In the genomic region with DNA sequence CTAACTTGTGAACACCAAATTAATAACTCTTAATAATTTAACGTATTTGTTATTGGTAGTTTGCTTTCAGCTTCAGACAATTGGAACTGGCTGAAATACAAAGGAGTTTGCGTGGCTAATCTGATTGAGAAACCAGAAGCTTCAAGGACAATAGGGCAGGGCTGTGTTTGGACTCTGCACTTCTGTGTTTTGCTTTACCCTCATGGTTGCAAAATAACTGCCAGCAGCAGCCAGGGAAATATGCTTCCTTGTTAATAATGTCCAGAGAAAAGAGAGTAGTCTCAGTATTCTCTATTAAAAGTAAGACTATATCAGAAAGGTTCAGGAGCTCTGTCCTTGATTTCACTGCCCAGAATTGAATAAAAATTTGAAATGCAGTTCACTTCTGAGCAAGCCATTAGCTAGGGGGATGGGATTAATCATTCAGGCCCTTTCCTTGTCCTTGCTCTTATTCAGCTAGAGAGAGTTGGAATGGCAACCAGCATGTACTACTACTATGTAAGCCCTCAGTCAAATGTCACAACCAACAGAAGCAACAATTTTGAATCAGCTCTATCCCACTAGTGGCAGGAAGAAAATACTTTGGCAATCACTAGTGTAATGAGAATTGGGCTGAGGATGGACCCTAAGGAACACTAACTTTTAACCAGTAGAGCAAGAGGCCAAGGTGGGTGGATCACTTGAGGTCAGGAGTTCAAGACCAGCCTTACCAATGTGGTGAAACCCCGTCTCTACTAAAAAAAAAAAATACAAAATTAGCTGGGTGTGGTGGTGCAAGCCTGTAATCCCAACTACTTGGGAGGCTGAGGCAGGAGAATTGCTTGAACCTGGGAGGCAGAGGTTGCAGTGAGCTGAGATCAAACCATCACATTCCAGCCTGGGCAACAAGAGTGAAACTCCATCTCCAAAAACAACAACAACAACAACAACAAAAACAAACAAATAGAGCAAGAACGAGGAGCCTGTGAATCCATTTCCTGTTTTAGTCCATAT, we compare ENCODE assay signal across 1 cellular context.
TF ChIP-seq lines count a peak whose summit lies in the region.

No MANE protein-coding gene starts in this region.

TF ChIP-seq in IMR-90, 13 proteins besides CTCF, POLR2A, EP300 and RAD21 (continued from another document):
- TF ChIP-seq, protein P1, sequence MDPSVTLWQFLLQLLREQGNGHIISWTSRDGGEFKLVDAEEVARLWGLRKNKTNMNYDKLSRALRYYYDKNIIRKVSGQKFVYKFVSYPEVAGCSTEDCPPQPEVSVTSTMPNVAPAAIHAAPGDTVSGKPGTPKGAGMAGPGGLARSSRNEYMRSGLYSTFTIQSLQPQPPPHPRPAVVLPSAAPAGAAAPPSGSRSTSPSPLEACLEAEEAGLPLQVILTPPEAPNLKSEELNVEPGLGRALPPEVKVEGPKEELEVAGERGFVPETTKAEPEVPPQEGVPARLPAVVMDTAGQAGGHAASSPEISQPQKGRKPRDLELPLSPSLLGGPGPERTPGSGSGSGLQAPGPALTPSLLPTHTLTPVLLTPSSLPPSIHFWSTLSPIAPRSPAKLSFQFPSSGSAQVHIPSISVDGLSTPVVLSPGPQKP (IDR thresholded peaks at IDR 0.05; ENCODE audit: borderline replicate concordance, low read depth, low read length), result no peak
- TF ChIP-seq FOS (IDR thresholded peaks at IDR 0.05; ENCODE audit: low read depth, low read length), result no peak
- TF ChIP-seq SMC3 (IDR thresholded peaks at IDR 0.05; ENCODE audit: low read depth, low read length), result no peak
- TF ChIP-seq MAZ (IDR thresholded peaks at IDR 0.05; ENCODE audit: borderline replicate concordance, low read depth, low read length), result no peak
- no peak for TF ChIP-seq USF2 (IDR thresholded peaks at IDR 0.05; ENCODE audit: low read depth, low read length)
- no peak for TF ChIP-seq MXI1 (IDR thresholded peaks at IDR 0.05; ENCODE audit: borderline replicate concordance, low read depth, low read length)
- no peak for TF ChIP-seq NFE2L2 (IDR thresholded peaks at IDR 0.05; ENCODE audit: low read depth, low read length)
- no peak for TF ChIP-seq RFX5 (IDR thresholded peaks at IDR 0.05; ENCODE audit: low read depth, low read length)
- TF ChIP-seq CHD1 (IDR thresholded peaks at IDR 0.05; ENCODE audit: low read depth, low read length), result no peak
- TF ChIP-seq BHLHE40 (IDR thresholded peaks at IDR 0.05; ENCODE audit: low read depth, low read length), result no peak
